ENCODE assay signal across 13 cellular contexts in genomic region chr17:45087496-45087975, GRCh38. TPM values are rescaled to one million over a fixed set of nuclear protein-coding genes. Genes with fewer than 3 reads are reported as not detected.
DNase-seq lines count a peak whose midpoint lies in the region; ATAC-seq and TF ChIP-seq lines count a peak whose summit lies in the region.
"Had no signal": no experiment of that assay in that cellular context is flagged by ENCODE, and none has a peak within 500 bp of the region (broad histone marks: within the 10 kb centered on the region; RNA-seq: fewer than 3 reads in every experiment).

No MANE protein-coding gene starts in this region.

- H3K27me3 ChIP-seq in SK-N-SH (ENCODE audit: insufficient read depth) (no peaks in the 10 kb centered on the region), tibial artery (no peaks in the 10 kb centered on the region)
- H3K27me3 ChIP-seq: upper lobe of left lung had no signal

- H3K9me3 ChIP-seq in SK-N-SH, result no peaks in the 10 kb centered on the region
- H3K9me3 ChIP-seq in tibial artery, result no peaks in the 10 kb centered on the region
- H3K9me3 ChIP-seq: upper lobe of left lung had no signal

- peaks cover 37% of the 10 kb centered on the region for H3K79me2 ChIP-seq in SK-N-SH (ENCODE audit: insufficient read depth)

- H2AFZ ChIP-seq in SK-N-SH (ENCODE audit: low read depth), result no peak overlapping the region

- peaks cover 42 to 61% of the 10 kb centered on the region in 2 experiments for H3K36me3 ChIP-seq in SK-N-SH (replicated peaks in 1 of 2; ENCODE audit: control insufficient read depth in 1 of 2, insufficient read depth in 2 of 2, low read length in 1 of 2)
- peaks cover 61 to 79% (median 79%) of the 10 kb centered on the region in 3 donors for H3K36me3 ChIP-seq in tibial artery

- H3K27ac ChIP-seq in SK-N-SH (ENCODE audit: low read depth in 2 of 2, low read length in 1 of 2) (peak overlapping the region in 1 of 2 experiments; percentile 37; a peak in 1 of 4 replicates), coronary artery (peak overlapping the region; percentile 63 to 78), tibial artery (peak overlapping the region; percentile 84 to 87), substantia nigra (ENCODE audit: low read depth, low read length, poor library complexity, severe bottlenecking) (no peak overlapping the region)

- TF ChIP-seq CTCF in SK-N-SH (IDR thresholded peaks at IDR 0.05), result no peak
- TF ChIP-seq CTCF in coronary artery (IDR thresholded peaks at IDR 0.05), result no peak
- TF ChIP-seq CTCF in tibial artery (IDR thresholded peaks at IDR 0.05), result no peak

- H4K20me1 ChIP-seq in SK-N-SH (ENCODE audit: insufficient read depth), result no peaks in the 10 kb centered on the region

- peaks cover 35% of the 10 kb centered on the region for H3F3A ChIP-seq in SK-N-SH (replicated peaks; ENCODE audit: insufficient read depth)

- no peak for TF ChIP-seq EP300 in SK-N-SH (IDR thresholded peaks at IDR 0.05; ENCODE audit: borderline replicate concordance in 1 of 2, low read depth in 1 of 2, low read length in 1 of 2)

- POLR2A ChIA-PET in SK-N-SH (lab: Yijun Ruan, JAX), result no interaction called here

- intact Hi-C loops in left colon (cut with DNase I, micrococcal nuclease), result no loop called here
- intact Hi-C loops in tibial artery (cut with DNase I; ENCODE audit: low total_unique reads), result no loop called here

- CTCF ChIA-PET in SK-N-SH (lab: Yijun Ruan, JAX), result interaction anchor here (0.8 to 14.8 kb wide), 6 partner anchors 9 to 167 kb away, joined by 3 to 194 read pairs (median 8); partner anchors contain the start of genes ACBD4 and PLCD3

- no peak for TF ChIP-seq RAD21 in SK-N-SH (IDR thresholded peaks at IDR 0.05; ENCODE audit: low read length)

- no peak overlapping the region for H3K9ac ChIP-seq in SK-N-SH

- 0 out of 2 replicates have a peak overlapping the region, but pooled peaks have one; percentile 3 for H3K4me2 ChIP-seq in SK-N-SH

- WGBS in SK-N-SH (ENCODE audit: low lambda C conversion rate), result 85% methylated on average over 3 of the region's 3 CpGs

- no peaks in the 10 kb centered on the region for H3K9me2 ChIP-seq in SK-N-SH

- no peak for ATAC-seq in SK-N-SH treated with all-trans-retinoic acid at 6 μM for 48 hours
- ATAC-seq in left colon, result peak; percentile 88
- no peak for ATAC-seq in HG03095 (IDR thresholded peaks at IDR 0.05; ENCODE audit: unreplicated experiment)
- ATAC-seq in HG02938 (IDR thresholded peaks at IDR 0.05; ENCODE audit: unreplicated experiment), result no peak

- no peak for DNase-seq in SK-N-SH
- DNase-seq in coronary artery (ENCODE audit: low spot score), result no peak
- no peak for DNase-seq in left colon
- peak; percentile 57 to 81 for DNase-seq in tibial artery
- no peak for DNase-seq in substantia nigra (lab: John Stamatoyannopoulos, UW)
- DNase-seq: activated naive CD4-positive, alpha-beta T cell treated with anti-CD3 and anti-CD28 coated beads, Interleukin-2, amount 10 ng/mL, durations not matched to agents 7 days and 5 days; effector CD4-positive, alpha-beta T cell; NCI-H1930; upper lobe of left lung had no signal

- H3K4me1 ChIP-seq in SK-N-SH (ENCODE audit: control insufficient read depth in 1 of 2, insufficient read depth in 2 of 2, low read depth in 1 of 2, low read length in 1 of 2) (no peaks in the 10 kb centered on the region; a peak in 1 of 4 replicates), tibial artery (peaks cover 4 to 64% (median 49%) of the 10 kb centered on the region in 4 donors)

- H3K4me3 ChIP-seq in SK-N-SH (ENCODE audit: low read depth in 2 of 2, low read length in 1 of 2), result no peak overlapping the region
- H3K4me3 ChIP-seq in coronary artery, result no peak overlapping the region
- no peak overlapping the region for H3K4me3 ChIP-seq in tibial artery
- H3K4me3 ChIP-seq: upper lobe of left lung had no signal

TF ChIP-seq in SK-N-SH, 30 proteins besides CTCF, POLR2A, EP300 and RAD21:
- no peak for TF ChIP-seq RFX5 (IDR thresholded peaks at IDR 0.05; ENCODE audit: low read length)
- TF ChIP-seq SIN3A (IDR thresholded peaks at IDR 0.05; ENCODE audit: borderline replicate concordance, low read depth, low read length), result no peak

TF ChIP-seq in SK-N-SH treated with all-trans-retinoic acid at 6 μM for 48 hours, 23 proteins besides CTCF, POLR2A, EP300 and RAD21 (continues in another document):
- TF ChIP-seq ZNF8 (CRISPR knock-in tag; IDR thresholded peaks at IDR 0.05), result no peak
- no peak for TF ChIP-seq POU6F1 (CRISPR knock-in tag; IDR thresholded peaks at IDR 0.05; ENCODE audit: borderline replicate concordance, low read depth)
- TF ChIP-seq TOX (CRISPR knock-in tag; IDR thresholded peaks at IDR 0.05; ENCODE audit: borderline replicate concordance), result no peak
- TF ChIP-seq ZNF70 (CRISPR knock-in tag; IDR thresholded peaks at IDR 0.05), result no peak
- TF ChIP-seq ZC3H10 (CRISPR knock-in tag; IDR thresholded peaks at IDR 0.05), result no peak
- TF ChIP-seq ZNF565 (CRISPR knock-in tag; conservative IDR thresholded peaks at IDR 0.05; ENCODE audit: low read depth), result no peak
- no peak for TF ChIP-seq PPARA (CRISPR knock-in tag; IDR thresholded peaks at IDR 0.05; ENCODE audit: borderline replicate concordance)
- no peak for TF ChIP-seq TSHZ2 (CRISPR knock-in tag; IDR thresholded peaks at IDR 0.05)
- TF ChIP-seq ESRRG (CRISPR knock-in tag; IDR thresholded peaks at IDR 0.05), result no peak
- TF ChIP-seq ZFP30 (CRISPR knock-in tag; IDR thresholded peaks at IDR 0.05), result no peak
- no peak for TF ChIP-seq ARNTL (CRISPR knock-in tag; IDR thresholded peaks at IDR 0.05; ENCODE audit: borderline replicate concordance, low read depth)
- TF ChIP-seq OSR1 (CRISPR knock-in tag; IDR thresholded peaks at IDR 0.05), result no peak

RNA-seq across cellular contexts. Expression of gene NMT1, which starts 26.4 kb away (rescaled TPM):
- 30.1 and 31.6 TPM in 2 replicates for polyA plus RNA-seq in SK-N-SH (2012; rRNA removed)
- 28.0 and 32.9 TPM in 2 replicates for polyA plus RNA-seq in SK-N-SH (2012; cell fraction: cytosol; rRNA removed)
- polyA plus RNA-seq in SK-N-SH (2012; cell fraction: nucleus; rRNA removed), result 43.2 and 49.8 TPM in 2 replicates
- 10 to 100 TPM; 48.2 to 69.5 TPM for total RNA-seq in left colon

RNA-seq across cellular contexts. Expression of gene DCAKD, which starts 36.1 kb away (rescaled TPM):
- polyA plus RNA-seq in SK-N-SH (2012; rRNA removed), result 47.6 and 48.8 TPM in 2 replicates
- 19.9 and 29.3 TPM in 2 replicates for polyA plus RNA-seq in SK-N-SH (2012; cell fraction: cytosol; rRNA removed)
- 62.2 and 68.2 TPM in 2 replicates for polyA plus RNA-seq in SK-N-SH (2012; cell fraction: nucleus; rRNA removed)
- total RNA-seq in left colon, result 10 to 100 TPM; 25.7 to 28.1 TPM

RNA-seq across cellular contexts. Expression of gene PLCD3, which starts 44.8 kb away (rescaled TPM):
- 51.7 and 59.7 TPM in 2 replicates for polyA plus RNA-seq in SK-N-SH (2012; rRNA removed)
- 29.6 and 51.7 TPM in 2 replicates for polyA plus RNA-seq in SK-N-SH (2012; cell fraction: cytosol; rRNA removed)
- polyA plus RNA-seq in SK-N-SH (2012; cell fraction: nucleus; rRNA removed), result 71.1 and 76.2 TPM in 2 replicates
- total RNA-seq in left colon, result 100 to 1,000 TPM; 335 to 566 TPM
- polyA plus RNA-seq: IgD-negative memory B cell had no signal

RNA-seq across cellular contexts. Expression of gene ACBD4, which starts 48.0 kb away (rescaled TPM):
- polyA plus RNA-seq in SK-N-SH (2012; rRNA removed), result 15.8 and 18.1 TPM in 2 replicates
- 4.4 and 7.8 TPM in 2 replicates for polyA plus RNA-seq in SK-N-SH (2012; cell fraction: cytosol; rRNA removed)
- 101 and 115 TPM in 2 replicates for polyA plus RNA-seq in SK-N-SH (2012; cell fraction: nucleus; rRNA removed)
- 10 to 100 TPM; 22.3 to 22.6 TPM for total RNA-seq in left colon

Comparison
In these comparisons a context has a peak if more than half of its experiments do, and no peak if none do; other contexts are left out.
1. DNase-seq: peak in tibial artery (2 of 2); none in SK-N-SH (single experiment), coronary artery (single experiment), left colon (0 of 2) and substantia nigra (0 of 49).